ENCODE assay signal across 7 cellular contexts in the genomic region with DNA sequence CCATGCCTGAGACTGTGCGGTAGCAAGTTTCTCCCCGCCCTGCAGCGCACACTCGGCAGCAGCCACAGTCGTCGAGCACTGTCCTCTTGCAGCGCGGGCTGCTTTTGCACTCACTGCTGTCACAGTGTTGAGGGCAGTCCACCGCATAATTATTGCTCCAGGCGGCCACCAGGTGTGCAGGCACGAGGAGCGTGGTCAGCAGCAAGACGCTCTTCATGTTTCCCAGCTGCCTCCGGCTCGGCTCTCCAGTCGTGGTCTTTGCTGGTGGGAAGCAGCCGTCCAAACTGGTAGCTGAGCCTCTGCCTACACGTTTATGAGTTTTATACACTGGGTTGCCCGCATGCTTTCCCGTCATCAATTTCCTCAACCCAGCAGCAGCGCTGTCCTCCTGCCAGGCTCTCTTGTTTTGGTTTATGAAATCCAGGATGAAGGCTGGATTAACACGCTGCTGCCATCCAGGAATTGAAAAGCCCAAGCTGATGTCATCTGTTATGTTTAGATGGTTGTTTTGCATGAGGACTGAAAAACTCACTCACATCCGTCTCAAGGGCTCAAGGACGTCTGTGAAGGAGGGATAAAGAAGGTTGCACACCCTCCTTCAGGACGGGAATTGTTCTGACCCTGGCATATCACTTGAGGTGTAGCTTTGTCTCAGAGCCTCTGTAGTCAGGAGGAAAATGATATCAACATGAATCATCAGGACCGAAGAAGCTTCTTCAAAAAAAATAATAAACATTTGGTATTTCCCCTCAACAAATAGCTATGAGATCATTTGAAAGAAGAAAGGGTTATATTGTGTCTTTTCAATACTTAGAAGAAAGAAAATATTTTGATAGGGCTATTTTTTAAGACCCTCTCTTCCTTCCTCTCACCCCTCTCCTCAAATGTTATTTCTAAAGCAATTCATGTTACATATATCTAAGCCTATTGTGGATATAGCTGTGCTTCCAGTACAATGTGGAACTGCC. TPM values are rescaled to one million over a fixed set of nuclear protein-coding genes. Genes with fewer than 3 reads are reported as not detected.
DNase-seq lines count a peak whose midpoint lies in the region; ATAC-seq lines count a peak whose summit lies in the region.

A gene with protein sequence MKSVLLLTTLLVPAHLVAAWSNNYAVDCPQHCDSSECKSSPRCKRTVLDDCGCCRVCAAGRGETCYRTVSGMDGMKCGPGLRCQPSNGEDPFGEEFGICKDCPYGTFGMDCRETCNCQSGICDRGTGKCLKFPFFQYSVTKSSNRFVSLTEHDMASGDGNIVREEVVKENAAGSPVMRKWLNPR (minus strand): TSS at position 293 of the 968 bp plus-strand sequence. CDS start 76 bp downstream, at position 217.

- DNase-seq in EH (ENCODE audit: low read depth): peak; percentile 79
- DNase-seq in NCI-H524 treated with DMSO at 0.1 percent for 48 hours (lab: John Stamatoyannopoulos, UW): peak; percentile 10
- no peak for DNase-seq in epithelial cell of prostate (ENCODE audit: low read depth, low spot score)
- peak; percentile 25 for DNase-seq in renal cortical epithelial cell (ENCODE audit: low read depth)
- DNase-seq in hippocampal formation (lab: John Stamatoyannopoulos, UW): no peak
- no peak for DNase-seq in GM19238 (ENCODE audit: insufficient read length, low spot score)

- no peak for ATAC-seq in GM18870 (IDR thresholded peaks at IDR 0.05; ENCODE audit: unreplicated experiment)

- peak within 1 kb of the TSS; percentile 12 for H3K27ac ChIP-seq in epithelial cell of prostate

RNA-seq across cellular contexts. Expression of the gene that starts here (rescaled TPM):
- total RNA-seq in renal cortical epithelial cell: 0.05 TPM in 1 of 2 replicates, not detected in the other

Comparison
In these comparisons a context has a peak if more than half of its experiments do, and no peak if none do; other contexts are left out.
1. Peak in DNase-seq in renal cortical epithelial cell; RNA of the gene not detected or under 1 TPM.
2. DNase-seq: peak in EH (single experiment) and NCI-H524 treated with DMSO at 0.1 percent for 48 hours (single experiment); none in epithelial cell of prostate (single experiment), hippocampal formation (0 of 2) and GM19238 (single experiment).